Comparison of ENCODE assay signal across 8 cellular contexts in the genomic region with DNA sequence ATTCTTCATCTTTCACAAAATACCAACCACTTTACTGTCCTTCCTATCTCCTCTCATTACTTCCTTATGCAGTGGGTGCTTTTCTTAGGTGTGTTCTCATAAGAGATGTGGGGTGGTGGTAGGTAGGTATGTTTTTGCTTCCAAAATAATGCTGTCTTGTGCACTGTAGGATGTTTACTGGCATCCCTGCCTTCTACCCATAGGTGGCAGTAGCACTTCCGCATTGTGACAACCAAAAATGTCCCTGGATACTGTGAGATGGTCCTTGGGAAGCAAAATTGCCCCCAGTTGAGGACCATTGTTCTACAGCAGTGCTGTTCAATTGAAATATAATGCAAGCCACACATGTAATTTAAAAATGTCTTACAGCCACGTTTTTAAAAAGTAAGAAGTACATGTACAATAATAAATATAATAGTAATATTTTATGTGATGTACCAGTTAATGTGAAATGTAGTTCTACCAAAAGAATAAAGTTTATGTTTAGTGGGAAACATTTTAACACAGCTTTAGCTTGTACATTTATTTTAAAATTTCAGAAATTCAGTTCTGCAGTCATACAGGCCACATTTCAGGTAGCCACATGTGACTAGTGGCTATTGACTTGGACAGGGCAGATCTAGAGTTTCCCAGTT.
A peak's percentile ranks its signal among the peaks of the same experiment; 100 is the strongest.
DNase-seq lines count a peak whose midpoint lies in the region; ATAC-seq and TF ChIP-seq lines count a peak whose summit lies in the region.

No MANE protein-coding gene starts in this region.

- no peak overlapping the region for H3K9ac ChIP-seq in trophoblast cell (ENCODE audit: low read length)

- no peak overlapping the region for H3K27ac ChIP-seq in esophagus squamous epithelium
- H3K27ac ChIP-seq in trophoblast cell (ENCODE audit: low read depth, low read length), result no peak overlapping the region

- H3K27me3 ChIP-seq in esophagus squamous epithelium, result no peaks in the 10 kb centered on the region
- no peaks in the 10 kb centered on the region for H3K27me3 ChIP-seq in trophoblast cell (ENCODE audit: insufficient read depth, low read length)

- no peak overlapping the region for H3K18ac ChIP-seq in trophoblast cell (ENCODE audit: low read length)

- no peak for TF ChIP-seq POLR2A in esophagus squamous epithelium (IDR thresholded peaks at IDR 0.05)

- no peaks in the 10 kb centered on the region for H3K9me3 Mint-ChIP-seq in activated T-cell treated with anti-CD3 and anti-CD28 coated beads, Interleukin-2, amount 50 U/mL, for 72 hours

- H3K4me1 Mint-ChIP-seq in activated T-cell treated with anti-CD3 and anti-CD28 coated beads, Interleukin-2, amount 50 U/mL, for 72 hours (ENCODE audit: low read depth), result no peaks in the 10 kb centered on the region

- no peak overlapping the region for H3K27ac Mint-ChIP-seq in activated T-cell treated with anti-CD3 and anti-CD28 coated beads, Interleukin-2, amount 50 U/mL, for 72 hours

- DNase-seq in activated T-cell treated with anti-CD3 and anti-CD28 coated beads, Interleukin-2, amount 50 U/mL, for 72 hours, result peak; percentile 14 to 29
- no peak for DNase-seq in activated T-cell treated with anti-CD3 and anti-CD28 coated beads for 4 hours
- no peak for DNase-seq in esophagus squamous epithelium (lab: John Stamatoyannopoulos, UW)
- DNase-seq in trophoblast cell, result peak; percentile 10 to 65
- no peak for DNase-seq in epidermal melanocyte (ENCODE audit: insufficient read length, low spot score)
- DNase-seq in activated CD4-positive, CD25-positive, alpha-beta regulatory T cell (lab: John Stamatoyannopoulos, UW), result no peak

- H2BK5ac ChIP-seq in trophoblast cell (ENCODE audit: low read depth, low read length, poor library complexity), result no peak overlapping the region

- H3K79me1 ChIP-seq in trophoblast cell (ENCODE audit: low read length), result no peaks in the 10 kb centered on the region

- no peak overlapping the region for H3K4me2 ChIP-seq in trophoblast cell (ENCODE audit: low read length)

- no peak overlapping the region for H2BK12ac ChIP-seq in trophoblast cell (ENCODE audit: low read length)

- intact Hi-C loops in esophagus squamous epithelium (cut with DNase I), result no loop called here

- H2BK120ac ChIP-seq in trophoblast cell (ENCODE audit: insufficient read depth, low read length, poor library complexity), result no peak overlapping the region

- H3K4ac ChIP-seq in trophoblast cell (ENCODE audit: low read depth, low read length), result no peak overlapping the region

- H4K91ac ChIP-seq in trophoblast cell (ENCODE audit: low read depth, low read length), result no peak overlapping the region

- TF ChIP-seq CTCF in esophagus squamous epithelium (IDR thresholded peaks at IDR 0.05), result peak in 5 of 6 experiments; percentile 29 to 65 (median 57)

- no peak overlapping the region for H4K12ac ChIP-seq in trophoblast cell (ENCODE audit: low read depth, low read length)

- H3K36me3 ChIP-seq in esophagus squamous epithelium (peaks cover 0 to 43% (median 0%) of the 10 kb centered on the region in 3 donors), trophoblast cell (ENCODE audit: control insufficient read depth in 1 of 2, insufficient read depth in 2 of 2, low read length in 2 of 2) (no peaks in the 10 kb centered on the region)

- H3K14ac ChIP-seq in trophoblast cell (ENCODE audit: low read length), result no peak overlapping the region

- no peak overlapping the region for H4K8ac ChIP-seq in trophoblast cell (ENCODE audit: low read depth, low read length)

- H3K9me3 ChIP-seq in esophagus squamous epithelium (no peaks in the 10 kb centered on the region), trophoblast cell (ENCODE audit: insufficient read depth, low read depth, low read length) (no peaks in the 10 kb centered on the region)

- no peak overlapping the region for H2AFZ ChIP-seq in trophoblast cell (ENCODE audit: insufficient read depth, low read length, poor library complexity)

- ATAC-seq in activated T-cell treated with anti-CD3 and anti-CD28 coated beads, Interleukin-2, amount 50 U/mL, for 72 hours (replicated peaks in 1 of 2), result peak; percentile 58
- ATAC-seq in HG03139 (IDR thresholded peaks at IDR 0.05; ENCODE audit: unreplicated experiment) (peak; percentile 68), SK-N-SH treated with all-trans-retinoic acid at 6 μM for 48 hours (peak; percentile 91)

- no peaks in the 10 kb centered on the region for H3K36me3 Mint-ChIP-seq in activated T-cell treated with anti-CD3 and anti-CD28 coated beads, Interleukin-2, amount 50 U/mL, for 72 hours (ENCODE audit: insufficient read depth in 2 of 2)

- WGBS in esophagus squamous epithelium, 2 donors, result 43 to 53% methylated on average over 2 of the region's 2 CpGs
- no CpG with 5 or more reads among the region's 2 CpGs for WGBS in trophoblast cell (ENCODE audit: extremely low coverage, insufficient coverage, insufficient read length)

- H3K4me3 ChIP-seq in esophagus squamous epithelium (no peak overlapping the region), trophoblast cell (ENCODE audit: low read depth, low read length) (no peak overlapping the region)

- H3K4me3 Mint-ChIP-seq in activated T-cell treated with anti-CD3 and anti-CD28 coated beads, Interleukin-2, amount 50 U/mL, for 72 hours, result no peak overlapping the region

- no peak overlapping the region for H3K23ac ChIP-seq in trophoblast cell (ENCODE audit: low read length)

- no peak overlapping the region for H2AK5ac ChIP-seq in trophoblast cell (ENCODE audit: low read length)

- no peaks in the 10 kb centered on the region for H3K27me3 Mint-ChIP-seq in activated T-cell treated with anti-CD3 and anti-CD28 coated beads, Interleukin-2, amount 50 U/mL, for 72 hours (ENCODE audit: low read depth)

- no peaks in the 10 kb centered on the region for H3K79me2 ChIP-seq in trophoblast cell (ENCODE audit: control insufficient read depth, insufficient read depth, low read length, poor library complexity)

- H3K4me1 ChIP-seq in esophagus squamous epithelium (no peaks in the 10 kb centered on the region), trophoblast cell (ENCODE audit: control insufficient read depth in 1 of 2, insufficient read depth in 2 of 2, low read length in 2 of 2) (no peaks in the 10 kb centered on the region)

TF ChIP-seq in SK-N-SH treated with all-trans-retinoic acid at 6 μM for 48 hours, 23 proteins besides CTCF, POLR2A, EP300 and RAD21 (continues in another document):
- TF ChIP-seq, protein P1, sequence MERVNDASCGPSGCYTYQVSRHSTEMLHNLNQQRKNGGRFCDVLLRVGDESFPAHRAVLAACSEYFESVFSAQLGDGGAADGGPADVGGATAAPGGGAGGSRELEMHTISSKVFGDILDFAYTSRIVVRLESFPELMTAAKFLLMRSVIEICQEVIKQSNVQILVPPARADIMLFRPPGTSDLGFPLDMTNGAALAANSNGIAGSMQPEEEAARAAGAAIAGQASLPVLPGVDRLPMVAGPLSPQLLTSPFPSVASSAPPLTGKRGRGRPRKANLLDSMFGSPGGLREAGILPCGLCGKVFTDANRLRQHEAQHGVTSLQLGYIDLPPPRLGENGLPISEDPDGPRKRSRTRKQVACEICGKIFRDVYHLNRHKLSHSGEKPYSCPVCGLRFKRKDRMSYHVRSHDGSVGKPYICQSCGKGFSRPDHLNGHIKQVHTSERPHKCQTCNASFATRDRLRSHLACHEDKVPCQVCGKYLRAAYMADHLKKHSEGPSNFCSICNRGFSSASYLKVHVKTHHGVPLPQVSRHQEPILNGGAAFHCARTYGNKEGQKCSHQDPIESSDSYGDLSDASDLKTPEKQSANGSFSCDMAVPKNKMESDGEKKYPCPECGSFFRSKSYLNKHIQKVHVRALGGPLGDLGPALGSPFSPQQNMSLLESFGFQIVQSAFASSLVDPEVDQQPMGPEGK (CRISPR knock-in tag; IDR thresholded peaks at IDR 0.05; ENCODE audit: borderline replicate concordance), result no peak
- TF ChIP-seq ZNF8 (CRISPR knock-in tag; IDR thresholded peaks at IDR 0.05), result no peak
- no peak for TF ChIP-seq ARNTL (CRISPR knock-in tag; IDR thresholded peaks at IDR 0.05; ENCODE audit: borderline replicate concordance, low read depth)
- TF ChIP-seq, protein P2, sequence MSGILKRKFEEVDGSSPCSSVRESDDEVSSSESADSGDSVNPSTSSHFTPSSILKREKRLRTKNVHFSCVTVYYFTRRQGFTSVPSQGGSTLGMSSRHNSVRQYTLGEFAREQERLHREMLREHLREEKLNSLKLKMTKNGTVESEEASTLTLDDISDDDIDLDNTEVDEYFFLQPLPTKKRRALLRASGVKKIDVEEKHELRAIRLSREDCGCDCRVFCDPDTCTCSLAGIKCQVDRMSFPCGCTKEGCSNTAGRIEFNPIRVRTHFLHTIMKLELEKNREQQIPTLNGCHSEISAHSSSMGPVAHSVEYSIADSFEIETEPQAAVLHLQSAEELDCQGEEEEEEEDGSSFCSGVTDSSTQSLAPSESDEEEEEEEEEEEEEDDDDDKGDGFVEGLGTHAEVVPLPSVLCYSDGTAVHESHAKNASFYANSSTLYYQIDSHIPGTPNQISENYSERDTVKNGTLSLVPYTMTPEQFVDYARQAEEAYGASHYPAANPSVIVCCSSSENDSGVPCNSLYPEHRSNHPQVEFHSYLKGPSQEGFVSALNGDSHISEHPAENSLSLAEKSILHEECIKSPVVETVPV (CRISPR knock-in tag; IDR thresholded peaks at IDR 0.05), result no peak
- no peak for TF ChIP-seq ZFP30 (CRISPR knock-in tag; IDR thresholded peaks at IDR 0.05)
- no peak for TF ChIP-seq CSDC2 (CRISPR knock-in tag; IDR thresholded peaks at IDR 0.05)
- no peak for TF ChIP-seq GLIS3 (CRISPR knock-in tag; IDR thresholded peaks at IDR 0.05)
- TF ChIP-seq ESRRG (CRISPR knock-in tag; IDR thresholded peaks at IDR 0.05), result no peak
- TF ChIP-seq, protein P3, sequence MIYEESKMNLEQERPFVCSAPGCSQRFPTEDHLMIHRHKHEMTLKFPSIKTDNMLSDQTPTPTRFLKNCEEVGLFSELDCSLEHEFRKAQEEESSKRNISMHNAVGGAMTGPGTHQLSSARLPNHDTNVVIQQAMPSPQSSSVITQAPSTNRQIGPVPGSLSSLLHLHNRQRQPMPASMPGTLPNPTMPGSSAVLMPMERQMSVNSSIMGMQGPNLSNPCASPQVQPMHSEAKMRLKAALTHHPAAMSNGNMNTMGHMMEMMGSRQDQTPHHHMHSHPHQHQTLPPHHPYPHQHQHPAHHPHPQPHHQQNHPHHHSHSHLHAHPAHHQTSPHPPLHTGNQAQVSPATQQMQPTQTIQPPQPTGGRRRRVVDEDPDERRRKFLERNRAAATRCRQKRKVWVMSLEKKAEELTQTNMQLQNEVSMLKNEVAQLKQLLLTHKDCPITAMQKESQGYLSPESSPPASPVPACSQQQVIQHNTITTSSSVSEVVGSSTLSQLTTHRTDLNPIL (CRISPR knock-in tag; IDR thresholded peaks at IDR 0.05; ENCODE audit: low read depth), result no peak
- TF ChIP-seq OSR1 (CRISPR knock-in tag; IDR thresholded peaks at IDR 0.05), result no peak
- TF ChIP-seq ZC3H10 (CRISPR knock-in tag; IDR thresholded peaks at IDR 0.05), result no peak
- TF ChIP-seq ISL1 (CRISPR knock-in tag; IDR thresholded peaks at IDR 0.05), result no peak

Comparison
In these comparisons a context has a peak if more than half of its experiments do, and no peak if none do; other contexts are left out.
1. DNase-seq: peak in activated T-cell treated with anti-CD3 and anti-CD28 coated beads, Interleukin-2, amount 50 U/mL, for 72 hours (2 of 2) and trophoblast cell (2 of 2); none in activated T-cell treated with anti-CD3 and anti-CD28 coated beads for 4 hours (single experiment), esophagus squamous epithelium (single experiment), epidermal melanocyte (single experiment) and activated CD4-positive, CD25-positive, alpha-beta regulatory T cell (0 of 4).
2. Peak in every context shown above with its lines, with median percentiles within 50 percentile points of each other: ATAC-seq.